ENCODE assay signal across 5 cellular contexts in the genomic region with DNA sequence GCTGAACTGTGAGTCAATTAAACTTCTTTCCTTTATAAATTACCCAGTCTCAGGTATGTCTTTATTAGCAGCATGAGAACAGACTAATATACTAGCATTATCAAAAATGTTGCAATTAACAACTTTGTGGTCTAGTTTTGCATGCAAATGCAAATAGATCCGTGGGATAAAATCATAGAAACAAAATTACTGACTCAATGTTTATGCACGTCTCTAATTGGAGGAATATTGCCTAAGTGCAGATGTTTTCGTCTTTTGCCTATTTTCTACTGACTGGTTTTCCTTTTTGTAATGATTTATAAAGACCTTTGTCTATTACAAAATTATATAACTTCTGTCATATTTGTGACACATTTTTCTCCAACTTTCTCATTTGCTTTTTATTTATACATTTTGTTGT.
"Had no signal": no experiment of that assay in that cellular context is flagged by ENCODE, and none has a peak within 500 bp of the region (broad histone marks: within the 10 kb centered on the region; RNA-seq: fewer than 3 reads in every experiment).

No MANE protein-coding gene starts in this region.

- H3K27ac ChIP-seq: HL-60 had no signal

- H3K4me3 ChIP-seq: GM23338 had no signal

- H3K4me3 Mint-ChIP-seq: GM23338, H9, IgD-negative memory B cell had no signal

- H2AFZ ChIP-seq: GM23338 had no signal

- H3K9me3 Mint-ChIP-seq: GM23338, H9, IgD-negative memory B cell had no signal

- DNase-seq: H9, HCEC 1CT had no signal

- H3K27ac Mint-ChIP-seq: GM23338, H9, IgD-negative memory B cell had no signal

- H3K4me2 ChIP-seq: GM23338 had no signal

- H3K36me3 Mint-ChIP-seq: IgD-negative memory B cell had no signal

- H3K4me1 Mint-ChIP-seq: GM23338, H9 had no signal
